In genomic region chr11:63920126-63920869, GRCh38 we compare ENCODE assay signal across 10 cellular contexts. TPM values are rescaled to one million over a fixed set of nuclear protein-coding genes. Genes with fewer than 3 reads are reported as not detected.
DNase-seq lines count a peak whose midpoint lies in the region; ATAC-seq lines count a peak whose summit lies in the region.
"Had no signal": no experiment of that assay in that cellular context is flagged by ENCODE, and none has a peak within 500 bp of the region (broad histone marks: within the 10 kb centered on the region; RNA-seq: fewer than 3 reads in every experiment).

No MANE protein-coding gene starts in this region.

- no peak overlapping the region for H3K4me3 ChIP-seq in right cardiac atrium (ENCODE audit: low read length)

- intact Hi-C loops in right cardiac atrium (cut with DNase I) = no loop called here

- no peaks in the 10 kb centered on the region for H3K9me3 ChIP-seq in T-helper 17 cell (ENCODE audit: control insufficient read depth, low read length, poor library complexity, severe bottlenecking)
- H3K9me3 ChIP-seq in right cardiac atrium (ENCODE audit: control insufficient read depth, low read length) = no peaks in the 10 kb centered on the region

- no peaks in the 10 kb centered on the region for H3K36me3 Mint-ChIP-seq in T-helper 17 cell (ENCODE audit: low read depth)

- 28% methylated on average over 21 of the region's 21 CpGs for WGBS in right cardiac atrium

- peaks cover 11% of the 10 kb centered on the region for H3K4me1 ChIP-seq in right cardiac atrium (ENCODE audit: control insufficient read depth, insufficient read depth, low read length)

- no peaks in the 10 kb centered on the region for H3K27me3 Mint-ChIP-seq in T-helper 17 cell

- ATAC-seq in T-helper 17 cell = no peak
- ATAC-seq in right cardiac atrium = peak; percentile 75 to 81
- ATAC-seq in HG02885 (IDR thresholded peaks at IDR 0.05; ENCODE audit: poor library complexity, unreplicated experiment) = no peak
- ATAC-seq: activated T-cell treated with anti-CD3 and anti-CD28 coated beads, Interleukin-2, amount 50 U/mL, for 72 hours; Panc1 had no signal

- H3K27ac Mint-ChIP-seq in T-helper 17 cell = no peak overlapping the region
- H3K27ac Mint-ChIP-seq: activated T-cell treated with anti-CD3 and anti-CD28 coated beads, Interleukin-2, amount 50 U/mL, for 72 hours had no signal

- H3K4me3 Mint-ChIP-seq in T-helper 17 cell = peak overlapping the region; percentile 19

- peaks cover 12% of the 10 kb centered on the region for H3K4me1 Mint-ChIP-seq in T-helper 17 cell

- H3K27me3 ChIP-seq in right cardiac atrium (ENCODE audit: control insufficient read depth, insufficient read depth) = no peaks in the 10 kb centered on the region

- peak overlapping the region; percentile 89 for H3K27ac ChIP-seq in right cardiac atrium (ENCODE audit: low read length)

- peak; percentile 87 for DNase-seq in Ammon's horn (ENCODE audit: low spot score)
- no peak for DNase-seq in T-helper 17 cell
- DNase-seq in right cardiac atrium = peak; percentile 90 to 97 (median 95)
- peak; percentile 56 for DNase-seq in occipital lobe (lab: John Stamatoyannopoulos, UW)
- no peak for DNase-seq in central memory CD4-positive, alpha-beta T cell
- no peak for DNase-seq in dermis blood vessel endothelial cell
- DNase-seq in KG1 (lab: John Stamatoyannopoulos, UW) = no peak

RNA-seq across cellular contexts. Expression of gene RCOR2, which starts 3.3 kb away (rescaled TPM):
- total RNA-seq in T-helper 17 cell = not detected
- total RNA-seq in right cardiac atrium = 10 to 100 TPM in 1 of 4 donors, 1 to 10 TPM in 3; 1.6 to 10.1 (median 8.7) TPM
- 3.2 TPM for polyA plus RNA-seq in right cardiac atrium
- total RNA-seq in occipital lobe = 9.5 TPM
- 0.09 and 0.17 TPM in 2 replicates for total RNA-seq in dermis blood vessel endothelial cell

RNA-seq across cellular contexts. Expression of gene NAA40, which starts 18.5 kb away (rescaled TPM):
- total RNA-seq in T-helper 17 cell (10 to 100 TPM; 16.6 to 19.3 TPM), right cardiac atrium (10 to 100 TPM; 27.4 to 47.6 (median 29.2) TPM), occipital lobe (9.8 TPM), dermis blood vessel endothelial cell (10.0 and 14.7 TPM in 2 replicates)
- 20.1 TPM for polyA plus RNA-seq in right cardiac atrium

RNA-seq across cellular contexts. Expression of gene COX8A, which starts 54.1 kb away (rescaled TPM):
- total RNA-seq in T-helper 17 cell = 100 to 1,000 TPM; 108 to 129 TPM
- total RNA-seq in right cardiac atrium = 100 to 1,000 TPM; 726 to 908 (median 798) TPM
- polyA plus RNA-seq in right cardiac atrium = 2,526 TPM
- 190 TPM for total RNA-seq in occipital lobe
- total RNA-seq in dermis blood vessel endothelial cell = 287 and 330 TPM in 2 replicates

Comparison
In these comparisons a context has a peak if more than half of its experiments do, and no peak if none do; other contexts are left out.
1. DNase-seq: peak in Ammon's horn (single experiment), right cardiac atrium (3 of 3) and occipital lobe (single experiment); none in T-helper 17 cell (0 of 3), central memory CD4-positive, alpha-beta T cell (single experiment), dermis blood vessel endothelial cell (single experiment) and KG1 (single experiment).
2. ATAC-seq: peak in right cardiac atrium (2 of 2); none in T-helper 17 cell (single experiment) and HG02885 (single experiment).